Comparison of ENCODE assay signal across 36 cellular contexts in genomic region chr4:124583797-124584196, GRCh38.
"Had no signal": no experiment of that assay in that cellular context is flagged by ENCODE, and none has a peak within 500 bp of the region (broad histone marks: within the 10 kb centered on the region; RNA-seq: fewer than 3 reads in every experiment).

No MANE protein-coding gene starts in this region.

- H3K9me3 ChIP-seq: MG63 had no signal

- H3K27me3 ChIP-seq: MG63 had no signal

- DNase-seq: Karpas-422, Kasumi-1, KBM-7, KG1, MG63, MV-4-11, NCI-H1048, NCI-H1092, NCI-H1092 treated with DMSO at 0.1 percent for 48 hours, NCI-H1105, NCI-H1105 treated with DMSO at 0.1 percent for 48 hours, NCI-H1417, NCI-H1417 treated with DMSO at 0.1 percent for 48 hours, NCI-H1436, NCI-H1436 treated with DMSO at 0.1 percent for 48 hours, NCI-H146, NCI-H1694, NCI-H1694 treated with DMSO at 0.1 percent for 48 hours, NCI-H187, NCI-H187 treated with DMSO at 0.1 percent for 48 hours, NCI-H1930, NCI-H2029, NCI-H2029 treated with DMSO at 0.1 percent for 48 hours, NCI-H2081, NCI-H2081 treated with DMSO at 0.1 percent for 48 hours, NCI-H2107, NCI-H2171, NCI-H2171 treated with DMSO at 0.1 percent for 48 hours, NCI-H2227 treated with DMSO at 0.1 percent for 48 hours, NCI-H226, NCI-H345, NCI-H446, NCI-H446 treated with DMSO at 0.1 percent for 48 hours, NCI-H510A, NCI-H510A treated with DMSO at 0.1 percent for 48 hours, NCI-H524 had no signal

- H3K4me3 ChIP-seq: MG63 had no signal

- H3K36me3 ChIP-seq: MG63 had no signal
